ENCODE assay signal across 36 cellular contexts in the genomic region with DNA sequence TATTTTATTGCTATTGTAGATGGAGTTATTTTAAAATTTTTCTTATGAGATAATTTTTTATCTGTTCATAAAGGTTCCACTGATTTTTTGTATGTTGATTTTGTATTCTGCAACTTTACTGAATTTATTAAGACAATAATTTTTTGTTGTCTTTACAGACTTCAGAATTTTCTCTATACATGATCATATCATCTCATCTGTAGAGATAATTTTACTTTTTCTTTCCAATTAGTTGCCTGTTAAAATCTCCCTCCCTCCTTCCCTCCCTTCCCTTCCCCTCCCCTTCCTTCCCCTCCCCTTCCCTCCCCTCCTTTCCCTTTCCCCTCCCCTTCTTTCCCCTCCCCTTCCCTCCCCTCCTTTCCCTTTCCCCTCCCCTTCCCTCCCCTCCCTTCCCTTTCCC.
"Had no signal": no experiment of that assay in that cellular context is flagged by ENCODE, and none has a peak within 500 bp of the region (broad histone marks: within the 10 kb centered on the region; RNA-seq: fewer than 3 reads in every experiment).

No MANE protein-coding gene starts in this region.

- H3K27me3 ChIP-seq: MG63 had no signal

- H3K36me3 ChIP-seq: MG63 had no signal

- H3K4me3 ChIP-seq: MG63 had no signal

- H3K9me3 ChIP-seq: MG63 had no signal

- DNase-seq: Karpas-422, Kasumi-1, MG63, MM.1S, MV-4-11, NCI-H1048, NCI-H1092, NCI-H1092 treated with DMSO at 0.1 percent for 48 hours, NCI-H1105, NCI-H1105 treated with DMSO at 0.1 percent for 48 hours, NCI-H1417, NCI-H1417 treated with DMSO at 0.1 percent for 48 hours, NCI-H1436, NCI-H1436 treated with DMSO at 0.1 percent for 48 hours, NCI-H146, NCI-H1694, NCI-H1694 treated with DMSO at 0.1 percent for 48 hours, NCI-H187, NCI-H187 treated with DMSO at 0.1 percent for 48 hours, NCI-H1930, NCI-H2029, NCI-H2029 treated with DMSO at 0.1 percent for 48 hours, NCI-H2081, NCI-H2081 treated with DMSO at 0.1 percent for 48 hours, NCI-H2107, NCI-H2171, NCI-H2171 treated with DMSO at 0.1 percent for 48 hours, NCI-H2227 treated with DMSO at 0.1 percent for 48 hours, NCI-H226, NCI-H345, NCI-H446, NCI-H446 treated with DMSO at 0.1 percent for 48 hours, NCI-H510A, NCI-H510A treated with DMSO at 0.1 percent for 48 hours, NCI-H524, NCI-H524 treated with DMSO at 0.1 percent for 48 hours had no signal
